ENCODE assay signal across 35 cellular contexts in genomic region chr1:179554394-179554793, GRCh38. TPM values are rescaled to one million over a fixed set of nuclear protein-coding genes. Genes with fewer than 3 reads are reported as not detected.
"Had no signal": no experiment of that assay in that cellular context is flagged by ENCODE, and none has a peak within 500 bp of the region (broad histone marks: within the 10 kb centered on the region; RNA-seq: fewer than 3 reads in every experiment).

No MANE protein-coding gene starts in this region.

- H3K4me1 Mint-ChIP-seq: immature natural killer cell, mesothelial cell of epicardium, naive B cell had no signal

- H3K27ac ChIP-seq: colonic mucosa, epithelial cell of prostate, esophagus squamous epithelium, gastrocnemius medialis, heart right ventricle, left lung, lower lobe of right lung had no signal

- DNase-seq: colonic mucosa; cortex of kidney; effector CD8-positive, alpha-beta T cell; effector memory CD8-positive, alpha-beta T cell; erythroblast; esophagus squamous epithelium; foreskin fibroblast; foreskin melanocyte; gastrocnemius medialis; glutamatergic neuron; head of caudate nucleus; heart right ventricle; hippocampal formation; immature natural killer cell; islet precursor cell; kidney; kidney glomerular epithelial cell; left lung; left ventricle myocardium superior; lower lobe of right lung; mesenchymal stem cell; mucosa of descending colon; naive B cell had no signal

- H3K9me3 ChIP-seq: colonic mucosa, esophagus squamous epithelium, gastrocnemius medialis, heart right ventricle, left lung, lower lobe of right lung, mucosa of descending colon had no signal

- ATAC-seq: effector memory CD8-positive, alpha-beta T cell; esophagus mucosa; gastrocnemius medialis; heart right ventricle; left lung; left ventricle myocardium superior; lower lobe of right lung; mucosa of descending colon had no signal

- H3K27me3 ChIP-seq: colonic mucosa, esophagus squamous epithelium, gastrocnemius medialis, left lung had no signal

- H3K4me3 ChIP-seq: colonic mucosa, esophagus squamous epithelium, gastrocnemius medialis, heart right ventricle, left lung, lower lobe of right lung, mucosa of descending colon had no signal

- H3K9me3 Mint-ChIP-seq: dendritic cell treated with granulocyte-macrophage colony-stimulating factor and Interleukin-4, amounts not matched to agents 40 ng/mL and 50 ng/mL, for 4 days; effector memory CD8-positive, alpha-beta T cell; immature natural killer cell; mesothelial cell of epicardium had no signal

- H3K27ac Mint-ChIP-seq: dendritic cell treated with granulocyte-macrophage colony-stimulating factor and Interleukin-4, amounts not matched to agents 40 ng/mL and 50 ng/mL, for 4 days; effector memory CD8-positive, alpha-beta T cell; immature natural killer cell; mesothelial cell of epicardium; naive B cell had no signal

- H3K4me1 ChIP-seq: colonic mucosa, esophagus squamous epithelium, gastrocnemius medialis, left lung, lower lobe of right lung had no signal

- H3K27me3 Mint-ChIP-seq: effector memory CD8-positive, alpha-beta T cell had no signal

- H3K36me3 ChIP-seq: colonic mucosa, esophagus squamous epithelium, gastrocnemius medialis, heart right ventricle, left lung, lower lobe of right lung had no signal

- H3K4me3 Mint-ChIP-seq: dendritic cell treated with granulocyte-macrophage colony-stimulating factor and Interleukin-4, amounts not matched to agents 40 ng/mL and 50 ng/mL, for 4 days; effector memory CD8-positive, alpha-beta T cell; immature natural killer cell; mesothelial cell of epicardium; naive B cell had no signal

- FAIRE-seq: endothelial cell of umbilical vein, kidney had no signal

- H3K36me3 Mint-ChIP-seq: immature natural killer cell, mesothelial cell of epicardium, naive B cell had no signal

RNA-seq across cellular contexts. Expression of gene NPHS2, which starts 21.4 kb away (rescaled TPM):
- total RNA-seq: chondrocyte, colonic mucosa, dermis microvascular lymphatic vessel endothelial cell, endothelial cell of umbilical vein, esophagus mucosa, esophagus squamous epithelium, gastrocnemius medialis, glomerular endothelial cell, heart right ventricle, left lung, left ventricle myocardium superior, lower leg skin, lower lobe of right lung, lung microvascular endothelial cell, mesenteric fat pad, mesothelial cell of epicardium, mucosa of descending colon, myocyte had no signal
- polyA plus RNA-seq: endothelial cell of umbilical vein, heart right ventricle, immature natural killer cell had no signal

RNA-seq across cellular contexts. Expression of gene TDRD5, which starts 37.2 kb away (rescaled TPM):
- total RNA-seq: chondrocyte, endothelial cell of umbilical vein, esophagus mucosa, gastrocnemius medialis, glomerular endothelial cell, left ventricle myocardium superior, myocyte had no signal
- polyA plus RNA-seq: endothelial cell of umbilical vein, heart right ventricle, immature natural killer cell had no signal
